11 cellular contexts compared by ENCODE assay signal in genomic region chr1:79197421-79197820, GRCh38.
A peak's percentile ranks its signal among the peaks of the same experiment; 100 is the strongest.
DNase-seq lines count a peak whose midpoint lies in the region; ATAC-seq and TF ChIP-seq lines count a peak whose summit lies in the region.
"Had no signal": no experiment of that assay in that cellular context is flagged by ENCODE, and none has a peak within 500 bp of the region (broad histone marks: within the 10 kb centered on the region; RNA-seq: fewer than 3 reads in every experiment).

No MANE protein-coding gene starts in this region.

- no peaks in the 10 kb centered on the region for H3K36me3 ChIP-seq in H7 (replicated peaks; ENCODE audit: control insufficient read depth, insufficient read depth, low read length)
- no peaks in the 10 kb centered on the region for H3K36me3 ChIP-seq in hepatocyte (replicated peaks; ENCODE audit: insufficient read depth, low read depth)
- H3K36me3 ChIP-seq: tibial artery had no signal

- no peaks in the 10 kb centered on the region for H4K20me1 ChIP-seq in hepatocyte (ENCODE audit: insufficient read depth, poor library complexity, severe bottlenecking)

- H3K27me3 Mint-ChIP-seq in naive thymus-derived CD8-positive, alpha-beta T cell = no peaks in the 10 kb centered on the region
- no peaks in the 10 kb centered on the region for H3K27me3 Mint-ChIP-seq in natural killer cell treated with Interleukin-12 subunit alpha and Interleukin-12 subunit beta and Interleukin-15 and Interleukin-18, amount 100 ng/mL, for 72 hours

- 90% methylated on average over 2 of the region's 2 CpGs for WGBS in hepatocyte (ENCODE audit: low lambda C conversion rate, missing lambda C conversion rate)

- H3K4me2 ChIP-seq in hepatocyte = no peak overlapping the region

- H3K36me3 Mint-ChIP-seq in naive thymus-derived CD8-positive, alpha-beta T cell = no peaks in the 10 kb centered on the region
- no peaks in the 10 kb centered on the region for H3K36me3 Mint-ChIP-seq in natural killer cell treated with Interleukin-12 subunit alpha and Interleukin-12 subunit beta and Interleukin-15 and Interleukin-18, amount 100 ng/mL, for 72 hours

- DNase-seq in ACHN (peak; percentile 44), H7 (peak; percentile 1), hepatocyte (ENCODE audit: low spot score) (no peak), HK-2 (ENCODE audit: unreplicated experiment) (no peak), kidney glomerular epithelial cell (lab: John Stamatoyannopoulos, UW) (no peak)
- no peak for DNase-seq in naive thymus-derived CD8-positive, alpha-beta T cell
- no peak for DNase-seq in natural killer cell treated with Interleukin-12 subunit alpha and Interleukin-12 subunit beta and Interleukin-15 and Interleukin-18, amount 100 ng/mL, for 72 hours (ENCODE audit: low spot score)
- DNase-seq: DMS79, small intestine, tibial artery had no signal

- no peaks in the 10 kb centered on the region for H3K9me2 ChIP-seq in hepatocyte (replicated peaks; ENCODE audit: insufficient read depth)

- H3K4me3 Mint-ChIP-seq in naive thymus-derived CD8-positive, alpha-beta T cell = no peak overlapping the region
- no peak overlapping the region for H3K4me3 Mint-ChIP-seq in natural killer cell treated with Interleukin-12 subunit alpha and Interleukin-12 subunit beta and Interleukin-15 and Interleukin-18, amount 100 ng/mL, for 72 hours

- no peak overlapping the region for H3K27ac ChIP-seq in hepatocyte
- H3K27ac ChIP-seq: tibial artery had no signal

- H3K4me3 ChIP-seq in H7 (ENCODE audit: insufficient read depth, low read depth, low read length) (no peak overlapping the region), hepatocyte (no peak overlapping the region)
- H3K4me3 ChIP-seq: tibial artery had no signal

- no peaks in the 10 kb centered on the region for H3K79me2 ChIP-seq in hepatocyte

- no peak overlapping the region for H3K27ac Mint-ChIP-seq in naive thymus-derived CD8-positive, alpha-beta T cell
- H3K27ac Mint-ChIP-seq in natural killer cell treated with Interleukin-12 subunit alpha and Interleukin-12 subunit beta and Interleukin-15 and Interleukin-18, amount 100 ng/mL, for 72 hours = no peak overlapping the region

- no peaks in the 10 kb centered on the region for H3K4me1 ChIP-seq in hepatocyte (ENCODE audit: insufficient read depth)
- H3K4me1 ChIP-seq: tibial artery had no signal

- H3K27me3 ChIP-seq in H7 (ENCODE audit: control insufficient read depth, insufficient read depth, low read length) = no peaks in the 10 kb centered on the region; the same call in 1 of the 2 replicates
- no peaks in the 10 kb centered on the region for H3K27me3 ChIP-seq in hepatocyte
- H3K27me3 ChIP-seq: tibial artery had no signal

- POLR2A ChIA-PET in naive thymus-derived CD8-positive, alpha-beta T cell (lab: Charles Lee) = no interaction called here

- no peaks in the 10 kb centered on the region for H3K9me3 ChIP-seq in hepatocyte (ENCODE audit: low read depth)
- H3K9me3 ChIP-seq: tibial artery had no signal

- peak; percentile 23 for TF ChIP-seq CTCF in hepatocyte (IDR thresholded peaks at IDR 0.05; ENCODE audit: poor library complexity)

- peak; percentile 60; the same call in 2 of the 3 replicates for ATAC-seq in SK-N-SH treated with all-trans-retinoic acid at 6 μM for 48 hours
- no peak for ATAC-seq in naive thymus-derived CD8-positive, alpha-beta T cell
- no peak for ATAC-seq in natural killer cell treated with Interleukin-12 subunit alpha and Interleukin-12 subunit beta and Interleukin-15 and Interleukin-18, amount 100 ng/mL, for 72 hours

- in situ Hi-C loops in ACHN (cut with HindIII; ENCODE audit: low pct_ligation_motif_present, low pct_unique_long_range_greater_than_20kb, low sequenced_read_pairs) = no loop called here

- no peaks in the 10 kb centered on the region for H3K4me1 Mint-ChIP-seq in naive thymus-derived CD8-positive, alpha-beta T cell
- H3K4me1 Mint-ChIP-seq in natural killer cell treated with Interleukin-12 subunit alpha and Interleukin-12 subunit beta and Interleukin-15 and Interleukin-18, amount 100 ng/mL, for 72 hours (ENCODE audit: low read depth in 2 of 2) = no peaks in the 10 kb centered on the region

- H3K9me3 Mint-ChIP-seq in naive thymus-derived CD8-positive, alpha-beta T cell = peaks cover 0 to 10% (median 2%) of the 10 kb centered on the region in 9 donors
- H3K9me3 Mint-ChIP-seq in natural killer cell treated with Interleukin-12 subunit alpha and Interleukin-12 subunit beta and Interleukin-15 and Interleukin-18, amount 100 ng/mL, for 72 hours = peaks cover 15% of the 10 kb centered on the region

- H2AFZ ChIP-seq in hepatocyte = no peak overlapping the region

TF ChIP-seq in SK-N-SH treated with all-trans-retinoic acid at 6 μM for 48 hours, 23 proteins besides CTCF, POLR2A, EP300 and RAD21 (continues in another document):
- TF ChIP-seq ZFP30 (CRISPR knock-in tag; IDR thresholded peaks at IDR 0.05) (no peak), TCF4 (CRISPR knock-in tag; IDR thresholded peaks at IDR 0.05; ENCODE audit: borderline replicate concordance) (no peak), POU6F1 (CRISPR knock-in tag; IDR thresholded peaks at IDR 0.05; ENCODE audit: borderline replicate concordance, low read depth) (no peak), TSHZ2 (CRISPR knock-in tag; IDR thresholded peaks at IDR 0.05) (no peak), ARNTL (CRISPR knock-in tag; IDR thresholded peaks at IDR 0.05; ENCODE audit: borderline replicate concordance, low read depth) (no peak), PATZ1 (CRISPR knock-in tag; IDR thresholded peaks at IDR 0.05; ENCODE audit: borderline replicate concordance) (no peak), PPARA (CRISPR knock-in tag; IDR thresholded peaks at IDR 0.05; ENCODE audit: borderline replicate concordance) (no peak), RARB (CRISPR knock-in tag; IDR thresholded peaks at IDR 0.05) (no peak), CREB5 (CRISPR knock-in tag; IDR thresholded peaks at IDR 0.05; ENCODE audit: low read depth) (no peak), ZNF70 (CRISPR knock-in tag; IDR thresholded peaks at IDR 0.05) (no peak), ZNF8 (CRISPR knock-in tag; IDR thresholded peaks at IDR 0.05) (no peak), ZFP3 (CRISPR knock-in tag; IDR thresholded peaks at IDR 0.05) (no peak)

Comparison
In these comparisons a context has a peak if more than half of its experiments do, and no peak if none do; other contexts are left out.
1. DNase-seq: peak in ACHN (single experiment) and H7 (single experiment); none in hepatocyte (single experiment), HK-2 (single experiment), naive thymus-derived CD8-positive, alpha-beta T cell (0 of 10), kidney glomerular epithelial cell (single experiment) and natural killer cell treated with Interleukin-12 subunit alpha and Interleukin-12 subunit beta and Interleukin-15 and Interleukin-18, amount 100 ng/mL, for 72 hours (single experiment).